ENCODE assay signal across 8 cellular contexts in the genomic region with DNA sequence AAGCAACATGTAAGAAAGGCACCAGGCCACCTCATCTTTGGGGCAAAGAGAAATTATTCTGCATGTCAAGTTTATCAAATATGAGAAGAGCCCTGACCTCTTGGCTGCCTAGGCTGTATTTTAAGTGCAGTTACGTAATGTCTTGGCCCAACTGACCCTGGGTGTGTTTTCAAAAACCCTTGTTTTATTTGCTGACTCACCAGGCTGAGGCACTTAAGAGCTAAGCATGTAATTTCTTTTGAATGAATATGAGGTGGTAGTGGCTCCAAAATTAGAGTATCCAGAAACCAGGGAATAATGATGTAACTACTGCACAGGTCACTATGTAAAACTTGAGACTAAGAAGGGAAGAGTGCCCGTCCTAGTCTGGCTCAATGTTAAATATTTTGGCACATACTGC. TPM values are rescaled to one million over a fixed set of nuclear protein-coding genes. Genes with fewer than 3 reads are reported as not detected.
A peak's percentile ranks its signal among the peaks of the same experiment; 100 is the strongest.
DNase-seq lines count a peak whose midpoint lies in the region; ATAC-seq and TF ChIP-seq lines count a peak whose summit lies in the region.
"Had no signal": no experiment of that assay in that cellular context is flagged by ENCODE, and none has a peak within 500 bp of the region (broad histone marks: within the 10 kb centered on the region; RNA-seq: fewer than 3 reads in every experiment).

No MANE protein-coding gene starts in this region.

- ATAC-seq in heart right ventricle, result peak; percentile 75 to 94 (median 86)

- peak overlapping the region in 6 of 10 donors; percentile 3 to 69 (median 36) for H3K27ac ChIP-seq in heart right ventricle
- peak overlapping the region in 1 of 4 donors; percentile 41 for H3K27ac ChIP-seq in tibial nerve
- no peak overlapping the region for H3K27ac ChIP-seq in OCI-LY7 (ENCODE audit: low read depth, low read length, poor library complexity, severe bottlenecking)
- H3K27ac ChIP-seq: cardiac muscle cell had no signal

- TF ChIP-seq CTCF in heart right ventricle (IDR thresholded peaks at IDR 0.05) (no peak), tibial nerve (IDR thresholded peaks at IDR 0.05) (no peak), OCI-LY7 (conservative IDR thresholded peaks at IDR 0.05; ENCODE audit: low read length) (no peak)

- H3K27me3 ChIP-seq in heart right ventricle (no peaks in the 10 kb centered on the region), tibial nerve (no peaks in the 10 kb centered on the region)
- H3K27me3 ChIP-seq: cardiac muscle cell had no signal

- no peak for TF ChIP-seq POLR2A in tibial nerve (IDR thresholded peaks at IDR 0.05)

- 25 to 28% methylated on average over 2 of the region's 2 CpGs for WGBS in heart right ventricle, 2 donors
- 17 to 24% methylated on average over 2 of the region's 2 CpGs for WGBS in tibial nerve, 2 donors

- no peak overlapping the region for H3K4me3 ChIP-seq in heart right ventricle
- H3K4me3 ChIP-seq in tibial nerve, result no peak overlapping the region
- H3K4me3 ChIP-seq in OCI-LY7 (ENCODE audit: low read depth, low read length, poor library complexity, severe bottlenecking), result no peak overlapping the region
- H3K4me3 ChIP-seq: cardiac muscle cell had no signal

- H3K36me3 ChIP-seq in heart right ventricle (no peaks in the 10 kb centered on the region), tibial nerve (no peaks in the 10 kb centered on the region), OCI-LY7 (ENCODE audit: insufficient read depth, low read length) (no peaks in the 10 kb centered on the region)
- H3K36me3 ChIP-seq: cardiac muscle cell had no signal

- H3K4me2 ChIP-seq in OCI-LY7 (ENCODE audit: low read length), result no peak overlapping the region

- CTCF ChIA-PET in OCI-LY7 (lab: Charles Lee; ENCODE audit: unreplicated experiment), result no interaction called here

- H2AFZ ChIP-seq in OCI-LY7 (ENCODE audit: low read length), result no peak overlapping the region

- POLR2A ChIA-PET in OCI-LY7 (lab: Charles Lee), result no interaction called here

- peak; percentile 55 for DNase-seq in HuH-7.5 (ENCODE audit: low spot score)
- DNase-seq in SKM-1 (lab: John Stamatoyannopoulos, UW; ENCODE audit: unreplicated experiment), result peak; percentile 41
- peak in 1 of 2 donors; percentile 63 for DNase-seq in heart right ventricle
- peak; percentile 32 to 78 for DNase-seq in tibial nerve (ENCODE audit: low spot score in 2 of 2)
- no peak for DNase-seq in NCI-H82 (lab: John Stamatoyannopoulos, UW)
- no peak for DNase-seq in NCI-H345 (lab: John Stamatoyannopoulos, UW)
- no peak for DNase-seq in OCI-LY7 (ENCODE audit: low spot score)

- intact Hi-C loops in heart right ventricle (cut with DNase I), result no loop called here
- intact Hi-C loops in OCI-LY7 (cut with micrococcal nuclease; ENCODE audit: unreplicated experiment), result no loop called here

- no peaks in the 10 kb centered on the region for H4K20me1 ChIP-seq in OCI-LY7 (ENCODE audit: insufficient read depth, low read length)

- BruUV-seq in OCI-LY7 (replicated peaks; lab: Mats Ljungman, UMichigan), result no TSS peak

- no peaks in the 10 kb centered on the region for H3K9me2 ChIP-seq in OCI-LY7 (ENCODE audit: insufficient read depth, low read length)

- H3K9me3 ChIP-seq in heart right ventricle (peaks cover 0 to 8% (median 0%) of the 10 kb centered on the region in 11 donors), tibial nerve (peaks cover 0 to 2% (median 0%) of the 10 kb centered on the region in 4 donors), OCI-LY7 (ENCODE audit: low read length) (no peaks in the 10 kb centered on the region)

- H3K79me2 ChIP-seq in OCI-LY7 (ENCODE audit: insufficient read depth, low read depth, low read length), result no peaks in the 10 kb centered on the region

- TF ChIP-seq EP300 in tibial nerve (IDR thresholded peaks at IDR 0.05), result peak; percentile 26 to 66

- H3K4me1 ChIP-seq in heart right ventricle, result peaks cover 0 to 32% (median 10%) of the 10 kb centered on the region in 9 donors
- H3K4me1 ChIP-seq in tibial nerve, result peaks cover 0 to 15% (median 0%) of the 10 kb centered on the region in 4 donors
- H3K4me1 ChIP-seq in OCI-LY7 (ENCODE audit: insufficient read depth, low read length, poor library complexity, severe bottlenecking), result no peaks in the 10 kb centered on the region

RNA-seq across cellular contexts. Expression of a gene that starts 24.3 kb away (rescaled TPM):
- 1 to 10 TPM in 7 of 10 donors, under 1 TPM in 3; 0.52 to 5.6 (median 1.3) TPM for total RNA-seq in heart right ventricle
- 1 to 10 TPM in 1 of 2 donors, under 1 TPM in 1; 0.22 to 4.2 TPM for polyA plus RNA-seq in heart right ventricle
- total RNA-seq in tibial nerve, result not detected
- total RNA-seq in OCI-LY7 (2014; rRNA removed; shearing (Covaris generic)), result not detected in 2 replicates
- total RNA-seq in OCI-LY7 (2022), result not detected in 2 replicates
- total RNA-seq: cardiac muscle cell had no signal
- polyA plus RNA-seq: cardiac muscle cell had no signal

Comparison
In these comparisons a context has a peak if more than half of its experiments do, and no peak if none do; other contexts are left out.
1. DNase-seq: peak in HuH-7.5 (single experiment), SKM-1 (single experiment) and tibial nerve (2 of 2); none in NCI-H82 (single experiment), NCI-H345 (single experiment) and OCI-LY7 (single experiment).